In genomic region chr10:100038561-100039071, GRCh38 we compare ENCODE assay signal across 17 cellular contexts. TPM values are rescaled to one million over a fixed set of nuclear protein-coding genes. Genes with fewer than 3 reads are reported as not detected.
DNase-seq lines count a peak whose midpoint lies in the region; ATAC-seq and TF ChIP-seq lines count a peak whose summit lies in the region.
"Had no signal": no experiment of that assay in that cellular context is flagged by ENCODE, and none has a peak within 500 bp of the region (broad histone marks: within the 10 kb centered on the region; RNA-seq: fewer than 3 reads in every experiment).

No MANE protein-coding gene starts in this region.

- H3K36me3 ChIP-seq in GM23338 (ENCODE audit: insufficient read depth) = no peaks in the 10 kb centered on the region
- H3K36me3 ChIP-seq in OCI-LY7 (ENCODE audit: insufficient read depth, low read length) = no peaks in the 10 kb centered on the region
- no peaks in the 10 kb centered on the region for H3K36me3 ChIP-seq in naive thymus-derived CD4-positive, alpha-beta T cell (ENCODE audit: control insufficient read depth in 2 of 3, insufficient read depth in 3 of 3, low read length in 3 of 3)
- H3K36me3 ChIP-seq in sigmoid colon = no peaks in the 10 kb centered on the region

- no peaks in the 10 kb centered on the region for H3K27me3 ChIP-seq in GM23338 (ENCODE audit: insufficient read depth)
- H3K27me3 ChIP-seq in foreskin keratinocyte = no peaks in the 10 kb centered on the region
- no peaks in the 10 kb centered on the region for H3K27me3 ChIP-seq in naive thymus-derived CD4-positive, alpha-beta T cell (ENCODE audit: control insufficient read depth in 2 of 2, insufficient read depth in 2 of 2, low read length in 2 of 2)
- H3K27me3 ChIP-seq in sigmoid colon = no peaks in the 10 kb centered on the region

- H3K9me2 ChIP-seq in GM23338 (ENCODE audit: insufficient read depth) (no peaks in the 10 kb centered on the region), OCI-LY7 (ENCODE audit: insufficient read depth, low read length) (no peaks in the 10 kb centered on the region)

- H3K9me3 Mint-ChIP-seq in GM23338 = peaks cover 1% of the 10 kb centered on the region; the same call in 2 of the 3 replicates
- peaks cover 0 to under 1% (median 0%) of the 10 kb centered on the region in 11 donors for H3K9me3 Mint-ChIP-seq in naive thymus-derived CD4-positive, alpha-beta T cell
- H3K9me3 Mint-ChIP-seq: activated T-helper 17 cell treated with anti-CD3 and anti-CD28 coated beads, Interleukin-2, amount 50 U/mL, for 72 hours; natural killer cell; stimulated activated naive CD8-positive, alpha-beta T cell treated with anti-CD3 and anti-CD28 coated beads, Interleukin-15, Interleukin-2, amounts not matched to agents 100 ng/mL and 50 ng/mL, for 24 hours had no signal

- POLR2A ChIA-PET in OCI-LY7 (lab: Charles Lee) = interaction anchor here (0.6 to 1.2 kb wide), 7 partner anchors 10 to 72 kb away, joined by 3 to 6 read pairs (median 4); no protein-coding TSS in a partner anchor
- POLR2A ChIA-PET in naive thymus-derived CD4-positive, alpha-beta T cell (lab: Charles Lee) = interaction anchor here (0.6 kb wide), 1 partner anchor 15 kb away, joined by 3 read pairs; no protein-coding TSS in a partner anchor

- peak overlapping the region; percentile 88 for H2AFZ ChIP-seq in GM23338
- H2AFZ ChIP-seq in OCI-LY7 (ENCODE audit: low read length) = peak overlapping the region; percentile 77

- ATAC-seq in GM23338 (peak; percentile 52), foreskin keratinocyte (peak; percentile 61), GM18907 (IDR thresholded peaks at IDR 0.05; ENCODE audit: unreplicated experiment) (no peak)
- no peak for ATAC-seq in naive thymus-derived CD4-positive, alpha-beta T cell
- ATAC-seq: natural killer cell, sciatic nerve had no signal

- no peak for DNase-seq in GM23338 (ENCODE audit: low spot score)
- DNase-seq in OCI-LY7 (ENCODE audit: low spot score) = no peak
- DNase-seq in foreskin keratinocyte = peak in 1 of 2 donors; percentile 42
- peak; percentile 36 for DNase-seq in posterior vena cava (ENCODE audit: low spot score)
- DNase-seq in naive thymus-derived CD4-positive, alpha-beta T cell = no peak
- DNase-seq in sigmoid colon = no peak
- DNase-seq: aorta, HCEC 1CT, kidney, natural killer cell, NCI-H1105, NCI-H510A treated with DMSO at 0.1 percent for 48 hours, T1000 had no signal

- H4K20me1 ChIP-seq in GM23338 (replicated peaks; ENCODE audit: insufficient read depth) (no peaks in the 10 kb centered on the region), OCI-LY7 (ENCODE audit: insufficient read depth, low read length) (no peaks in the 10 kb centered on the region)

- intact Hi-C loops in OCI-LY7 (cut with micrococcal nuclease; ENCODE audit: unreplicated experiment) = no loop called here
- intact Hi-C loops in posterior vena cava (cut with DNase I) = no loop called here
- intact Hi-C loops in naive thymus-derived CD4-positive, alpha-beta T cell (cut with micrococcal nuclease) = no loop called here
- intact Hi-C loops in sigmoid colon (cut with DNase I) = no loop called here

- H3K27ac Mint-ChIP-seq in GM23338 = peak overlapping the region; percentile 53
- H3K27ac Mint-ChIP-seq in naive thymus-derived CD4-positive, alpha-beta T cell = no peak overlapping the region
- H3K27ac Mint-ChIP-seq: activated T-helper 17 cell treated with anti-CD3 and anti-CD28 coated beads, Interleukin-2, amount 50 U/mL, for 72 hours; natural killer cell; stimulated activated naive CD8-positive, alpha-beta T cell treated with anti-CD3 and anti-CD28 coated beads, Interleukin-15, Interleukin-2, amounts not matched to agents 100 ng/mL and 50 ng/mL, for 24 hours had no signal

- peaks cover under 1% of the 10 kb centered on the region; the same call in 2 of the 3 replicates for H3K36me3 Mint-ChIP-seq in GM23338 (ENCODE audit: low read depth)
- no peaks in the 10 kb centered on the region for H3K36me3 Mint-ChIP-seq in naive thymus-derived CD4-positive, alpha-beta T cell
- H3K36me3 Mint-ChIP-seq: natural killer cell had no signal

- peaks cover 3% of the 10 kb centered on the region for H3K27me3 Mint-ChIP-seq in GM23338 (ENCODE audit: insufficient read depth, low read depth, poor library complexity)
- peaks cover 5 to 36% (median 20%) of the 10 kb centered on the region in 5 donors for H3K27me3 Mint-ChIP-seq in naive thymus-derived CD4-positive, alpha-beta T cell

- 6 to 37% methylated on average over 1 of the region's 1 CpG for WGBS in sigmoid colon, 2 donors

- H3K4me3 Mint-ChIP-seq in GM23338 = no peak overlapping the region
- no peak overlapping the region for H3K4me3 Mint-ChIP-seq in naive thymus-derived CD4-positive, alpha-beta T cell
- H3K4me3 Mint-ChIP-seq: activated T-helper 17 cell treated with anti-CD3 and anti-CD28 coated beads, Interleukin-2, amount 50 U/mL, for 72 hours; natural killer cell; stimulated activated naive CD8-positive, alpha-beta T cell treated with anti-CD3 and anti-CD28 coated beads, Interleukin-15, Interleukin-2, amounts not matched to agents 100 ng/mL and 50 ng/mL, for 24 hours had no signal

- H3K79me2 ChIP-seq in GM23338 (replicated peaks; ENCODE audit: insufficient read depth) (no peaks in the 10 kb centered on the region), OCI-LY7 (ENCODE audit: insufficient read depth, low read depth, low read length) (no peaks in the 10 kb centered on the region)

- H3K27ac ChIP-seq in GM23338 (ENCODE audit: low read depth) (no peak overlapping the region), OCI-LY7 (ENCODE audit: low read depth, low read length, poor library complexity, severe bottlenecking) (no peak overlapping the region), foreskin keratinocyte (no peak overlapping the region), sigmoid colon (no peak overlapping the region)
- H3K27ac ChIP-seq in naive thymus-derived CD4-positive, alpha-beta T cell (ENCODE audit: low read depth, low read length) = no peak overlapping the region

- H3F3A ChIP-seq in GM23338 (replicated peaks; ENCODE audit: low read depth) = no peaks in the 10 kb centered on the region

- no peak for TF ChIP-seq EP300 in sigmoid colon (IDR thresholded peaks at IDR 0.05)

- CTCF ChIA-PET in OCI-LY7 (lab: Charles Lee; ENCODE audit: unreplicated experiment) = interaction anchor here (1.1 kb wide), 1 partner anchor 10 kb away, joined by 3 read pairs; no protein-coding TSS in a partner anchor
- CTCF ChIA-PET in naive thymus-derived CD4-positive, alpha-beta T cell (lab: Charles Lee) = no interaction called here

- H3K9me3 ChIP-seq in OCI-LY7 (ENCODE audit: low read length) = peaks cover 5% of the 10 kb centered on the region; the same call in 1 of the 2 replicates
- H3K9me3 ChIP-seq in naive thymus-derived CD4-positive, alpha-beta T cell (ENCODE audit: control insufficient read depth in 2 of 3, low read length in 3 of 3) = no peaks in the 10 kb centered on the region
- H3K9me3 ChIP-seq in sigmoid colon = no peaks in the 10 kb centered on the region

- H3K4me1 ChIP-seq in GM23338 (ENCODE audit: insufficient read depth) = peaks cover 18% of the 10 kb centered on the region; the same call in 1 of the 2 replicates
- peaks cover 32% of the 10 kb centered on the region for H3K4me1 ChIP-seq in OCI-LY7 (ENCODE audit: insufficient read depth, low read length, poor library complexity, severe bottlenecking)
- peaks cover 10% of the 10 kb centered on the region for H3K4me1 ChIP-seq in foreskin keratinocyte
- H3K4me1 ChIP-seq in naive thymus-derived CD4-positive, alpha-beta T cell (ENCODE audit: control insufficient read depth in 2 of 2, insufficient read depth in 2 of 2, low read length in 2 of 2) = no peaks in the 10 kb centered on the region
- H3K4me1 ChIP-seq in sigmoid colon = no peaks in the 10 kb centered on the region

- peaks cover 14% of the 10 kb centered on the region for H3K4me1 Mint-ChIP-seq in GM23338
- H3K4me1 Mint-ChIP-seq in naive thymus-derived CD4-positive, alpha-beta T cell = no peaks in the 10 kb centered on the region
- H3K4me1 Mint-ChIP-seq: activated T-helper 17 cell treated with anti-CD3 and anti-CD28 coated beads, Interleukin-2, amount 50 U/mL, for 72 hours; natural killer cell had no signal

- H3K4me2 ChIP-seq in GM23338 (no peak overlapping the region), OCI-LY7 (ENCODE audit: low read length) (peak overlapping the region; percentile 35; the same call in 1 of the 2 replicates)

- H3K4me3 ChIP-seq in GM23338 (no peak overlapping the region), OCI-LY7 (ENCODE audit: low read depth, low read length, poor library complexity, severe bottlenecking) (no peak overlapping the region), sigmoid colon (no peak overlapping the region)
- no peak overlapping the region for H3K4me3 ChIP-seq in naive thymus-derived CD4-positive, alpha-beta T cell (ENCODE audit: low read length)

- no TSS peak for BruUV-seq in OCI-LY7 (replicated peaks; lab: Mats Ljungman, UMichigan)

- TF ChIP-seq CTCF in GM23338 (conservative IDR thresholded peaks at IDR 0.05; ENCODE audit: low read depth in 2 of 2) (no peak), OCI-LY7 (conservative IDR thresholded peaks at IDR 0.05; ENCODE audit: low read length) (no peak), foreskin keratinocyte (conservative IDR thresholded peaks at IDR 0.05) (no peak), sigmoid colon (IDR thresholded peaks at IDR 0.05) (no peak)

- no peak for TF ChIP-seq POLR2A in sigmoid colon (IDR thresholded peaks at IDR 0.05)

TF ChIP-seq in GM23338, 12 proteins besides CTCF, POLR2A, EP300 and RAD21 (continues in another document):
- no peak for TF ChIP-seq EZH2 (IDR thresholded peaks at IDR 0.05; ENCODE audit: low read depth, unreplicated experiment)

RNA-seq across cellular contexts. Expression of gene DNMBP, which starts 28.9 kb away (rescaled TPM):
- total RNA-seq in GM23338 (2014; rRNA removed; shearing (Covaris generic)) = 25.7 and 31.2 TPM in 2 replicates
- 13.4 and 13.5 TPM in 2 replicates for polyA plus RNA-seq in GM23338 (2016; fragmentation: Nextera tagmentation; extraction: Ambion mirVana)
- total RNA-seq in OCI-LY7 (2014; rRNA removed; shearing (Covaris generic)) = 24.2 and 27.0 TPM in 2 replicates
- 36.2 and 39.6 TPM in 2 replicates for total RNA-seq in OCI-LY7 (2022)
- total RNA-seq in foreskin keratinocyte = 24.3 and 24.5 TPM in 2 replicates
- 9.4 and 10.1 TPM in 2 replicates for polyA plus RNA-seq in foreskin keratinocyte
- 10 to 100 TPM; 13.1 to 15.5 TPM for total RNA-seq in posterior vena cava
- 1 to 10 TPM; 2.8 to 8.5 (median 4.4) TPM for total RNA-seq in naive thymus-derived CD4-positive, alpha-beta T cell
- polyA plus RNA-seq in naive thymus-derived CD4-positive, alpha-beta T cell = under 1 TPM; 0.40 to 0.94 TPM
- 10 to 100 TPM; 15.0 to 21.6 (median 16.0) TPM for total RNA-seq in sigmoid colon
- 10 to 100 TPM; 18.6 to 21.2 (median 19.9) TPM for polyA plus RNA-seq in sigmoid colon

RNA-seq across cellular contexts. Expression of gene CPN1, which starts 43.1 kb away (rescaled TPM):
- not detected in 2 replicates for total RNA-seq in GM23338 (2014; rRNA removed; shearing (Covaris generic))
- polyA plus RNA-seq in GM23338 (2016; fragmentation: Nextera tagmentation; extraction: Ambion mirVana) (0.32 TPM in 1 of 2 replicates, not detected in the other), foreskin keratinocyte (not detected in 2 replicates), sigmoid colon (under 1 TPM in 1 of 3 donors, not detected in 2; 0.60 TPM)
- not detected in 2 replicates for total RNA-seq in OCI-LY7 (2014; rRNA removed; shearing (Covaris generic))
- total RNA-seq in OCI-LY7 (2022) (not detected in 2 replicates), foreskin keratinocyte (not detected in 2 replicates), posterior vena cava (not detected), sigmoid colon (not detected)
- total RNA-seq in naive thymus-derived CD4-positive, alpha-beta T cell = not detected
- polyA plus RNA-seq in naive thymus-derived CD4-positive, alpha-beta T cell = not detected
- total RNA-seq: activated T-helper 17 cell treated with anti-CD3 and anti-CD28 coated beads, Interleukin-2, amount 50 U/mL, for 72 hours; aorta; kidney; natural killer cell; sciatic nerve had no signal
- polyA plus RNA-seq: aorta had no signal

Comparison
In these comparisons a context has a peak if more than half of its experiments do, and no peak if none do; other contexts are left out.
1. ATAC-seq: peak in GM23338 (single experiment) and foreskin keratinocyte (single experiment); none in naive thymus-derived CD4-positive, alpha-beta T cell (single experiment) and GM18907 (single experiment).